In genomic region chr20:49276201-49276894, GRCh38 we compare ENCODE assay signal across 1 cellular context.
A peak's percentile ranks its signal among the peaks of the same experiment; 100 is the strongest.
TF ChIP-seq lines count a peak whose summit lies in the region.

No MANE protein-coding gene starts in this region.

TF ChIP-seq in K562, 482 proteins besides CTCF, POLR2A, EP300 and RAD21 (continued from another document):
- no peak for TF ChIP-seq DEAF1 (CRISPR knock-in tag; IDR thresholded peaks at IDR 0.05)
- no peak for TF ChIP-seq AFF1 (IDR thresholded peaks at IDR 0.05; ENCODE audit: low read depth in 1 of 2, partially characterized antibody in 2 of 2)
- TF ChIP-seq POLR2H (tag; IDR thresholded peaks at IDR 0.05; ENCODE audit: low read depth) = no peak
- no peak for TF ChIP-seq ARHGAP35 (IDR thresholded peaks at IDR 0.05; ENCODE audit: partially characterized antibody)
- no peak for TF ChIP-seq NCOA4 (IDR thresholded peaks at IDR 0.05; ENCODE audit: partially characterized antibody)
- TF ChIP-seq GATA2 (CRISPR knock-in tag; IDR thresholded peaks at IDR 0.05) = no peak
- TF ChIP-seq KDM2B (CRISPR knock-in tag; IDR thresholded peaks at IDR 0.05) = no peak
- no peak for TF ChIP-seq ZBTB12 (CRISPR knock-in tag; IDR thresholded peaks at IDR 0.05)
- TF ChIP-seq XRCC5 (IDR thresholded peaks at IDR 0.05; ENCODE audit: low read depth, low read length) = no peak
- no peak for TF ChIP-seq NEUROD1 (IDR thresholded peaks at IDR 0.05; ENCODE audit: borderline replicate concordance, low read depth, low read length, partially characterized antibody)
- no peak for TF ChIP-seq STAT6 (CRISPR knock-in tag; IDR thresholded peaks at IDR 0.05)
- no peak for TF ChIP-seq HDAC3 (IDR thresholded peaks at IDR 0.05; ENCODE audit: borderline replicate concordance, partially characterized antibody)
- peak in 1 of 2 experiments; percentile 100; a peak in 2 of 4 replicates for TF ChIP-seq HDAC1 (IDR thresholded peaks at IDR 0.05)
- TF ChIP-seq, protein P1, sequence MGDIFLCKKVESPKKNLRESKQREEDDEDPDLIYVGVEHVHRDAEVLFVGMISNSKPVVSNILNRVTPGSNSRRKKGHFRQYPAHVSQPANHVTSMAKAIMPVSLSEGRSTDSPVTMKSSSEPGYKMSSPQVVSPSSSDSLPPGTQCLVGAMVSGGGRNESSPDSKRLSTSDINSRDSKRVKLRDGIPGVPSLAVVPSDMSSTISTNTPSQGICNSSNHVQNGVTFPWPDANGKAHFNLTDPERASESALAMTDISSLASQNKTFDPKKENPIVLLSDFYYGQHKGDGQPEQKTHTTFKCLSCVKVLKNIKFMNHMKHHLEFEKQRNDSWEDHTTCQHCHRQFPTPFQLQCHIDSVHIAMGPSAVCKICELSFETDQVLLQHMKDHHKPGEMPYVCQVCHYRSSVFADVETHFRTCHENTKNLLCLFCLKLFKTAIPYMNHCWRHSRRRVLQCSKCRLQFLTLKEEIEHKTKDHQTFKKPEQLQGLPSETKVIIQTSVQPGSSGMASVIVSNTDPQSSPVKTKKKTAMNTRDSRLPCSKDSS (IDR thresholded peaks at IDR 0.05; ENCODE audit: low read depth, partially characterized antibody) = peak; percentile 61
- TF ChIP-seq ZSCAN32 (CRISPR knock-in tag; IDR thresholded peaks at IDR 0.05) = no peak
- TF ChIP-seq GMEB1 (CRISPR knock-in tag; IDR thresholded peaks at IDR 0.05) = no peak
- no peak for TF ChIP-seq NR3C1 (CRISPR knock-in tag; IDR thresholded peaks at IDR 0.05)
- TF ChIP-seq NR2C1 (IDR thresholded peaks at IDR 0.05) = no peak
- no peak for TF ChIP-seq NR2C1 (tag; IDR thresholded peaks at IDR 0.05)
- TF ChIP-seq HNRNPLL (IDR thresholded peaks at IDR 0.05; ENCODE audit: low read depth, low read length, poor library complexity, severe bottlenecking) = no peak
- no peak for TF ChIP-seq POLR2B (IDR thresholded peaks at IDR 0.05; ENCODE audit: low read depth, partially characterized antibody)
- TF ChIP-seq CHCHD3 (CRISPR knock-in tag; IDR thresholded peaks at IDR 0.05) = no peak
- TF ChIP-seq FOXA1 (IDR thresholded peaks at IDR 0.05; ENCODE audit: borderline replicate concordance) = no peak
- TF ChIP-seq RBM14 (IDR thresholded peaks at IDR 0.05; ENCODE audit: borderline replicate concordance, insufficient read depth, low read depth, low read length) = no peak
- TF ChIP-seq ATF3 (IDR thresholded peaks at IDR 0.05) = peak; percentile 39; the same call in 1 of the 2 replicates
- no peak for TF ChIP-seq ATF3 (CRISPR knock-in tag; conservative IDR thresholded peaks at IDR 0.05)
- no peak for TF ChIP-seq NFXL1 (CRISPR knock-in tag; IDR thresholded peaks at IDR 0.05)
- no peak for TF ChIP-seq ZNF197 (CRISPR knock-in tag; IDR thresholded peaks at IDR 0.05; ENCODE audit: low read depth)
- no peak; the same call in 1 of the 2 replicates for TF ChIP-seq CBX1 (IDR thresholded peaks at IDR 0.05; ENCODE audit: low read depth)
- 0 out of 2 replicates have a peak, but pooled peaks have one; percentile 11 for TF ChIP-seq EGR1 (conservative IDR thresholded peaks at IDR 0.05)
- no peak for TF ChIP-seq JUNB (CRISPR knock-in tag; conservative IDR thresholded peaks at IDR 0.05)
- no peak for TF ChIP-seq MIER1 (IDR thresholded peaks at IDR 0.05; ENCODE audit: low read depth)
